Comparison of ENCODE assay signal across 8 cellular contexts in the genomic region with DNA sequence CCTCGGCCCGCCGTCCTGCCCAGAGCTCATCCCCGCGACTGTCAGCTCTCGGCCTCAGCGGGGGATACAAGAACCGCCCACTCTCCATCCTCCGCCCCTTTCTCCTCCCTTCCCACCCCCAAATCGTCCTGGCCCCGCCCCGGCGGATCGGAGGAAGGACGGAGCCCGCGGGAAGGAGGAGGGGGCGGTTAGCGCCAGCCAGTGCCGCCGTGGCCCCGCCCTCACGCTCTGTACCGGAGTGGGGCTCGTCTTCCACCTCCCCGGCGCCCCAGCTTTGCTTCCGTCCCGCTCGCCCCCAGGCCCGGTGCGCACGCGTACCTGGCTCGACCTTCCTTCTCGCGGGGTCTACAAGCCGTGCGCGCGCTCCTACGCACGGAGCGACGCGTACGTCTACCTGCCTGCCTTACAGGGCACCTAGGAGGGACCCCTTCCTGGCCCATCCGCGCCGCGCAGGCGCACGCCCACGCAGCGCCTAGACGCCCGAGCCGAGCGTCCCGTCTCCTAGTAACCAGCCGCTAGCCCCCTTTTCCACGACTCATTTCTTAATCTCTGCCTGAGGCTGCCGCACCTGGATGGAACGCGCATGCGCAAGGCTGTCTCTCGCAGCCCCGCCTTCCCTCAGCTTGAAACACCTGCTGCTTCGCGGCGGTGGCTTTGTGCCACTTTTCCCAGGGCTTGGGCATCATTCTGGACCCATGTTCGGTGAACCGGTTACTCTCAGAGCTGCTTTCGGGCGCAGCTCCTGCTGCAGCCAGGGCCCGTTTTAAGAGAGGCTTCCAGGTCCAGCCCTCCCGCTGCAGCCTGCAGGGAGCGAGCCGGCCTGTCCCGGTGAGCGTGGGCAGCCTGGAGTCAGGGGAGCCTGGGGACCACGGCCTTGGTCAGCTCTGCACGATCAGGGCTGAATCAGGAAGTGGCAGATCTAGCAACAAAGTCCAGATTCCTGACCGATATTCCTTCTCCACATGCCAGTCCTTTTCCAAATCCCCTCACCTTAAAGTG.
DNase-seq lines count a peak whose midpoint lies in the region; ATAC-seq and TF ChIP-seq lines count a peak whose summit lies in the region.

A gene with protein sequence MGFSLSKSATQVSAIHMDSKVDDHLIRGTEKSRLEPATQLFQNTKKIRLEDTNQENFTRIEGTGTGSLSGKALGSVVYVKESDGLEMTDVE (plus strand): TSS at position 598 of the 999 bp plus-strand sequence. CDS start 8,852 bp downstream, outside the sequence.

- H3K9me3 ChIP-seq in OCI-LY1 (ENCODE audit: low read length), result no peaks in the 10 kb centered on the region

- H2AFZ ChIP-seq in OCI-LY1 (ENCODE audit: low read length), result peak within 1 kb of the TSS; percentile 53; the same call in 1 of the 2 replicates

- no peaks in the 10 kb centered on the region for H3K36me3 ChIP-seq in OCI-LY1 (ENCODE audit: insufficient read depth, low read length)

- TF ChIP-seq CTCF in OCI-LY1 (IDR thresholded peaks at IDR 0.05; ENCODE audit: low read length), result no peak

- H3K27ac ChIP-seq in OCI-LY1 (ENCODE audit: low read depth, low read length, poor library complexity, severe bottlenecking), result peak within 1 kb of the TSS; percentile 43

- peak within 1 kb of the TSS; percentile 85 for H3K4me2 ChIP-seq in OCI-LY1 (ENCODE audit: low read length)

- no peaks in the 10 kb centered on the region for H3F3A ChIP-seq in OCI-LY1 (ENCODE audit: insufficient read depth, low read length)

- H3K27me3 ChIP-seq in OCI-LY1 (ENCODE audit: insufficient read depth, low read length), result no peaks in the 10 kb centered on the region

- H3K9me2 ChIP-seq in OCI-LY1 (ENCODE audit: low read depth, low read length), result no peaks in the 10 kb centered on the region

- peak within 1 kb of the TSS; percentile 77 for H3K9ac ChIP-seq in OCI-LY1 (ENCODE audit: low read length)

- no peaks in the 10 kb centered on the region for H4K20me1 ChIP-seq in OCI-LY1 (ENCODE audit: insufficient read depth, low read length)

- peak within 1 kb of the TSS; percentile 84 for H3K4me3 ChIP-seq in OCI-LY1 (ENCODE audit: low read depth, low read length, poor library complexity, severe bottlenecking)

- peaks cover 22% of the 10 kb centered on the region for H3K4me1 ChIP-seq in OCI-LY1 (ENCODE audit: insufficient read depth, low read length, severe bottlenecking)

- DNase-seq in DMS 273 treated with DMSO at 0.1 percent for 48 hours (lab: John Stamatoyannopoulos, UW), result peak; percentile 85
- DNase-seq in HuH-7.5 (ENCODE audit: low spot score), result peak; percentile 78
- DNase-seq in activated T-cell treated with anti-CD3 and anti-CD28 coated beads for 1 hour (ENCODE audit: low read depth), result peak; percentile 95
- DNase-seq in epidermal melanocyte (ENCODE audit: insufficient read length, low spot score), result peak; percentile 59
- DNase-seq in middle frontal gyrus (ENCODE audit: extremely low spot score, low spot score), result peak; percentile 82
- DNase-seq in stimulated activated CD8-positive, alpha-beta memory T cell treated with anti-CD3 and anti-CD28 coated beads, Interleukin-2, amount 100 ng/mL, for 1 hour (ENCODE audit: low read depth in 2 of 2), result peak; percentile 92 to 96

- ATAC-seq in GM21529 (IDR thresholded peaks at IDR 0.05; ENCODE audit: unreplicated experiment), result peak; percentile 87

- 0 out of 2 replicates have a peak, but pooled peaks cover 3% of the 10 kb centered on the region for H3K79me2 ChIP-seq in OCI-LY1 (ENCODE audit: insufficient read depth, low read length)

Comparison
In these comparisons a context has a peak if more than half of its experiments do, and no peak if none do; other contexts are left out.
1. Peak in every context shown above with its lines: DNase-seq, ATAC-seq, H3K4me3 ChIP-seq and H3K27ac ChIP-seq.